20 cellular contexts compared by ENCODE assay signal in genomic region chr7:94803821-94804220, GRCh38.
DNase-seq lines count a peak whose midpoint lies in the region; ATAC-seq, FAIRE-seq and TF ChIP-seq lines count a peak whose summit lies in the region.
"Had no signal": no experiment of that assay in that cellular context is flagged by ENCODE, and none has a peak within 500 bp of the region (broad histone marks: within the 10 kb centered on the region; RNA-seq: fewer than 3 reads in every experiment).

No MANE protein-coding gene starts in this region.

- no peak for TF ChIP-seq POLR2A in A549 (IDR thresholded peaks at IDR 0.05; ENCODE audit: low read length)
- no peak for TF ChIP-seq POLR2A in IMR-90 (IDR thresholded peaks at IDR 0.05; ENCODE audit: low read depth, low read length)
- TF ChIP-seq POLR2A in H1 (IDR thresholded peaks at IDR 0.05; ENCODE audit: control extremely low read depth in 1 of 2, low read depth in 2 of 2, low read length in 2 of 2) = no peak

- no peaks in the 10 kb centered on the region for H3K79me1 ChIP-seq in IMR-90 (ENCODE audit: low read depth in 1 of 2, low read length in 2 of 2)
- H3K79me1 ChIP-seq in H1 (ENCODE audit: low read depth, low read length) = no peaks in the 10 kb centered on the region

- intact Hi-C loops in IMR-90 (cut with micrococcal nuclease) = no loop called here

- H3K14ac ChIP-seq in IMR-90 (replicated peaks; ENCODE audit: low read depth, low read length) = no peak overlapping the region
- H3K14ac ChIP-seq in H1 (ENCODE audit: insufficient read length) = no peak overlapping the region

- H3K4me1 ChIP-seq in A549 (no peaks in the 10 kb centered on the region), IMR-90 (ENCODE audit: control insufficient read depth, insufficient read depth, low read length) (no peaks in the 10 kb centered on the region), H1 (replicated peaks in 1 of 4; ENCODE audit: control insufficient read depth in 3 of 4, insufficient read depth in 4 of 4, low read length in 3 of 4) (0 out of 7 replicates have a peak, but pooled peaks cover 0 to 2% (median 0%) of the 10 kb centered on the region in 4 experiments)
- H3K4me1 ChIP-seq: BLaER1 treated with 17β-estradiol and CSF1 and Interleukin-3, amounts not matched to agents 10 nM and 100 nM; Caco-2 had no signal

- no peak overlapping the region for H2BK12ac ChIP-seq in H1 (ENCODE audit: low read depth, low read length)

- 96% methylated on average over 2 of the region's 2 CpGs for WGBS in A549 (ENCODE audit: missing lambda C conversion rate)
- no CpG with 5 or more reads among the region's 2 CpGs for WGBS in IMR-90 (ENCODE audit: extremely low coverage in 2 of 2, insufficient read length in 1 of 2), 2 experiments
- 93% methylated on average over 2 of the region's 2 CpGs; no CpG with 5 or more reads in 1 of the 2 experiments for WGBS in H1 (ENCODE audit: extremely low coverage in 1 of 2, insufficient coverage in 1 of 2, insufficient read length in 1 of 2, insufficient replicate concordance in 2 of 2, low coverage in 1 of 2, low lambda C conversion rate in 2 of 2, missing lambda C conversion rate in 1 of 2), 2 experiments

- CTCF ChIA-PET in A549 (lab: Yijun Ruan, JAX) (no interaction called here), IMR-90 (lab: Yijun Ruan, JAX) (no interaction called here), H1 (lab: Charles Lee; ENCODE audit: partially characterized antibody) (interaction anchor here (0.6 kb wide), 1 partner anchor 716 kb away, joined by 3 read pairs; no protein-coding TSS in a partner anchor)

- H4K8ac ChIP-seq in IMR-90 (ENCODE audit: low read depth in 2 of 2, low read length in 2 of 2) (no peak overlapping the region), H1 (ENCODE audit: extremely low read depth, insufficient read depth, low read length) (no peak overlapping the region)

- no TSS peak for BruUV-seq in IMR-90 (replicated peaks; lab: Mats Ljungman, UMichigan)

- TF ChIP-seq RAD21 in A549 (conservative IDR thresholded peaks at IDR 0.05 in 1 of 2, IDR thresholded peaks at IDR 0.05 in 1 of 2) = no peak
- TF ChIP-seq RAD21 in IMR-90 (IDR thresholded peaks at IDR 0.05; ENCODE audit: low read length) = no peak
- no peak for TF ChIP-seq RAD21 in H1 (IDR thresholded peaks at IDR 0.05 in 1 of 2, conservative IDR thresholded peaks at IDR 0.05 in 1 of 2; ENCODE audit: low read depth in 2 of 2, low read length in 2 of 2)

- H2BK5ac ChIP-seq in IMR-90 (ENCODE audit: low read depth, low read length, poor library complexity, severe bottlenecking) (no peak overlapping the region), H1 (ENCODE audit: low read depth, low read length) (no peak overlapping the region)

- H3K36me3 ChIP-seq in IMR-90 (ENCODE audit: control insufficient read depth, insufficient read depth, low read length) (no peaks in the 10 kb centered on the region), H1 (ENCODE audit: control insufficient read depth in 2 of 4, insufficient read depth in 4 of 4, low read length in 3 of 4) (no peaks in the 10 kb centered on the region)
- H3K36me3 ChIP-seq: BLaER1 treated with 17β-estradiol and CSF1 and Interleukin-3, amounts not matched to agents 10 nM and 100 nM had no signal

- H2AK5ac ChIP-seq in IMR-90 (ENCODE audit: low read depth, low read length) (no peak overlapping the region), H1 (ENCODE audit: low read depth, low read length) (no peak overlapping the region)

- no peaks in the 10 kb centered on the region for H3K9me1 ChIP-seq in IMR-90 (ENCODE audit: insufficient read depth, low read length)

- H2BK15ac ChIP-seq in IMR-90 (ENCODE audit: low read depth, low read length) (no peak overlapping the region), H1 (ENCODE audit: low read length) (no peak overlapping the region)

- H3K27me3 ChIP-seq in IMR-90 (ENCODE audit: control insufficient read depth, insufficient read depth, low read length) = no peaks in the 10 kb centered on the region
- H3K27me3 ChIP-seq in H1 (replicated peaks in 1 of 4; ENCODE audit: control insufficient read depth in 3 of 4, extremely low read depth in 1 of 4, insufficient read depth in 3 of 4, low read length in 3 of 4) = no peaks in the 10 kb centered on the region
- H3K27me3 ChIP-seq: BLaER1 treated with 17β-estradiol and CSF1 and Interleukin-3, amounts not matched to agents 10 nM and 100 nM had no signal

- ATAC-seq in A549 (no peak), IMR-90 (ENCODE audit: low read depth) (no peak)
- ATAC-seq: CD8-positive, alpha-beta T cell had no signal

- in situ Hi-C loops in IMR-90 (cut with MboI; ENCODE audit: low sequenced_read_pairs) = no loop called here

- no peaks in the 10 kb centered on the region for H3K23me2 ChIP-seq in H1 (ENCODE audit: low read depth, low read length)

- H3K4ac ChIP-seq in IMR-90 (ENCODE audit: low read depth, low read length) (no peak overlapping the region), H1 (replicated peaks; ENCODE audit: insufficient read length, low read depth, low read length) (no peak overlapping the region)

- DNase-seq in A549 (ENCODE audit: low read depth in 1 of 2, low spot score in 1 of 2) (no peak), IMR-90 (no peak), H1 (ENCODE audit: low read depth in 1 of 2, low spot score in 2 of 2) (no peak)
- DNase-seq in NK-92 treated with Interleukin-12 subunit alpha and Interleukin-12 subunit beta, amount 100 ng/mL, for 24 hours (lab: John Stamatoyannopoulos, UW) = no peak
- no peak for DNase-seq in activated CD8-positive, alpha-beta memory T cell treated with anti-CD3 and anti-CD28 coated beads for 24 hours
- DNase-seq in stimulated activated naive CD4-positive, alpha-beta T cell (lab: John Stamatoyannopoulos, UW) = no peak
- DNase-seq: 8988T; AML-193; Caco-2; Calu3; CD4-positive, alpha-beta T cell; CD8-positive, alpha-beta T cell; DMS79 treated with DMSO at 0.1 percent for 48 hours; GF-D8 had no signal

- H4K20me1 ChIP-seq in IMR-90 (ENCODE audit: insufficient read depth, low read length) (no peaks in the 10 kb centered on the region), H1 (replicated peaks in 1 of 2; ENCODE audit: control insufficient read depth in 1 of 2, insufficient read depth in 2 of 2, low read length in 2 of 2) (no peaks in the 10 kb centered on the region)
- H4K20me1 ChIP-seq: BLaER1 treated with 17β-estradiol and CSF1 and Interleukin-3, amounts not matched to agents 10 nM and 100 nM had no signal

- no peak overlapping the region for H3K18ac ChIP-seq in IMR-90 (ENCODE audit: low read depth, low read length)
- H3K18ac ChIP-seq in H1 (ENCODE audit: extremely low read depth, low read length) = no peak overlapping the region

- H3K23ac ChIP-seq in IMR-90 (ENCODE audit: low read depth, low read length) = no peak overlapping the region
- H3K23ac ChIP-seq in H1 (ENCODE audit: insufficient read length) = no peak overlapping the region

- no peak overlapping the region for H4K91ac ChIP-seq in IMR-90 (ENCODE audit: insufficient read depth, low read depth, low read length)
- H4K91ac ChIP-seq in H1 (replicated peaks; ENCODE audit: insufficient read length, low read length) = no peak overlapping the region

- no peak overlapping the region for H3K56ac ChIP-seq in IMR-90 (ENCODE audit: extremely low read depth, insufficient read depth, low read length)
- no peak overlapping the region for H3K56ac ChIP-seq in H1 (replicated peaks; ENCODE audit: insufficient read length, low read depth, low read length)

- H4K5ac ChIP-seq in IMR-90 (ENCODE audit: low read depth, low read length) (no peak overlapping the region), H1 (ENCODE audit: insufficient read length, low read depth, low read length) (no peak overlapping the region)

- no peak overlapping the region for H2BK20ac ChIP-seq in IMR-90 (ENCODE audit: low read depth, low read length)
- no peak overlapping the region for H2BK20ac ChIP-seq in H1 (ENCODE audit: low read length)

- TF ChIP-seq CTCF in A549 (IDR thresholded peaks at IDR 0.05) (no peak), IMR-90 (conservative IDR thresholded peaks at IDR 0.05; ENCODE audit: low read depth, low read length) (no peak), H1 (IDR thresholded peaks at IDR 0.05; ENCODE audit: control extremely low read depth in 1 of 3, insufficient read depth in 1 of 3, low read depth in 1 of 3, low read length in 3 of 3) (no peak)

- POLR2A ChIA-PET in A549 (lab: Yijun Ruan, JAX) = no interaction called here
- POLR2A ChIA-PET in IMR-90 (lab: Charles Lee; ENCODE audit: unreplicated experiment) = no interaction called here
- POLR2A ChIA-PET in H1 (lab: Charles Lee; ENCODE audit: partially characterized antibody) = no interaction called here

- H2BK120ac ChIP-seq in IMR-90 (ENCODE audit: low read depth, low read length) (no peak overlapping the region), H1 (replicated peaks; ENCODE audit: low read depth, low read length) (no peak overlapping the region)

- no peak overlapping the region for H3K4me2 ChIP-seq in A549
- H3K4me2 ChIP-seq in IMR-90 (ENCODE audit: low read depth, low read length) = no peak overlapping the region
- no peak overlapping the region for H3K4me2 ChIP-seq in H1 (ENCODE audit: insufficient read depth in 1 of 2, low read depth in 2 of 2, low read length in 2 of 2)
- H3K4me2 ChIP-seq: BLaER1 treated with 17β-estradiol and CSF1 and Interleukin-3, amounts not matched to agents 10 nM and 100 nM had no signal

- dilution Hi-C loops in IMR-90 (cut with HindIII; ENCODE audit: low sequenced_read_pairs, unreplicated experiment) = no loop called here

- H3K9me3 ChIP-seq in A549 (no peaks in the 10 kb centered on the region), IMR-90 (ENCODE audit: control insufficient read depth, insufficient read depth, low read length) (no peaks in the 10 kb centered on the region), H1 (ENCODE audit: insufficient read depth in 2 of 2, low read depth in 1 of 2, low read length in 1 of 2) (no peaks in the 10 kb centered on the region)
- H3K9me3 ChIP-seq: BLaER1 treated with 17β-estradiol and CSF1 and Interleukin-3, amounts not matched to agents 10 nM and 100 nM; Caco-2 had no signal

- no peak for FAIRE-seq in A549 (lab: Jason Lieb, UNC)
- peak; percentile 9 for FAIRE-seq in TTC549 (lab: Jason Lieb, UNC)
- FAIRE-seq in H1 (lab: Jason Lieb, UNC) = no peak
- FAIRE-seq: D721Med, GM12891, GM19239 had no signal

- H2AFZ ChIP-seq in IMR-90 (replicated peaks; ENCODE audit: low read length, poor library complexity) (no peak overlapping the region), H1 (ENCODE audit: low read length) (no peak overlapping the region)

- H3K4me3 ChIP-seq in A549 (no peak overlapping the region), IMR-90 (ENCODE audit: insufficient read depth, low read depth, low read length) (no peak overlapping the region), H1 (ENCODE audit: extremely low read depth in 1 of 4, insufficient read depth in 2 of 4, low read depth in 3 of 4, low read length in 4 of 4) (no peak overlapping the region)
- H3K4me3 ChIP-seq: BLaER1 treated with 17β-estradiol and CSF1 and Interleukin-3, amounts not matched to agents 10 nM and 100 nM had no signal

- H3K27ac ChIP-seq in A549 (0 out of 6 replicates have a peak overlapping the region, but pooled peaks of 1 of the 2 experiments have one; percentile 27), IMR-90 (ENCODE audit: insufficient read depth, low read length) (no peak overlapping the region), H1 (ENCODE audit: low read depth, low read length) (no peak overlapping the region)
- H3K27ac ChIP-seq: BLaER1 treated with 17β-estradiol and CSF1 and Interleukin-3, amounts not matched to agents 10 nM and 100 nM; C4-2B had no signal

- no peaks in the 10 kb centered on the region for H3K79me2 ChIP-seq in H1 (ENCODE audit: control insufficient read depth in 1 of 2, insufficient read depth in 2 of 2, low read length in 2 of 2)

- H3K9ac ChIP-seq in IMR-90 (ENCODE audit: low read depth, low read length) (no peak overlapping the region), H1 (replicated peaks in 1 of 4; ENCODE audit: extremely low read depth in 1 of 4, low read depth in 3 of 4, low read length in 3 of 4) (no peak overlapping the region)
- H3K9ac ChIP-seq: BLaER1 treated with 17β-estradiol and CSF1 and Interleukin-3, amounts not matched to agents 10 nM and 100 nM had no signal

- no peak for TF ChIP-seq EP300 in A549 (IDR thresholded peaks at IDR 0.05)
- no peak for TF ChIP-seq EP300 in H1 (IDR thresholded peaks at IDR 0.05; ENCODE audit: borderline replicate concordance in 1 of 2, low read depth in 2 of 2, low read length in 2 of 2)

- H2AK9ac ChIP-seq in IMR-90 (replicated peaks; ENCODE audit: low read depth, low read length, poor library complexity) = no peak overlapping the region

Comparison
In these comparisons a context has a peak if more than half of its experiments do, and no peak if none do; other contexts are left out.
1. Of the 18 proteins assayed by ChIP-seq in both H1 and A549: peak only in H1: none; only in A549: none; in both: MAFK; in neither: 17.